3 cellular contexts compared by ENCODE assay signal in genomic region chr3:9820543-9820942, GRCh38.
TF ChIP-seq lines count a peak whose summit lies in the region.

No MANE protein-coding gene starts in this region.

TF ChIP-seq in A549, 52 proteins besides CTCF, POLR2A, EP300 and RAD21:
- TF ChIP-seq MAZ (IDR thresholded peaks at IDR 0.05; ENCODE audit: borderline replicate concordance, low read depth, low read length) = no peak
- TF ChIP-seq FOXS1 (CRISPR knock-in tag; IDR thresholded peaks at IDR 0.05) = no peak
- TF ChIP-seq JUNB (IDR thresholded peaks at IDR 0.05) = no peak
- no peak for TF ChIP-seq FOSB (CRISPR knock-in tag; IDR thresholded peaks at IDR 0.05)
- TF ChIP-seq, protein P1, sequence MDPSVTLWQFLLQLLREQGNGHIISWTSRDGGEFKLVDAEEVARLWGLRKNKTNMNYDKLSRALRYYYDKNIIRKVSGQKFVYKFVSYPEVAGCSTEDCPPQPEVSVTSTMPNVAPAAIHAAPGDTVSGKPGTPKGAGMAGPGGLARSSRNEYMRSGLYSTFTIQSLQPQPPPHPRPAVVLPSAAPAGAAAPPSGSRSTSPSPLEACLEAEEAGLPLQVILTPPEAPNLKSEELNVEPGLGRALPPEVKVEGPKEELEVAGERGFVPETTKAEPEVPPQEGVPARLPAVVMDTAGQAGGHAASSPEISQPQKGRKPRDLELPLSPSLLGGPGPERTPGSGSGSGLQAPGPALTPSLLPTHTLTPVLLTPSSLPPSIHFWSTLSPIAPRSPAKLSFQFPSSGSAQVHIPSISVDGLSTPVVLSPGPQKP (IDR thresholded peaks at IDR 0.05; ENCODE audit: low read depth, low read length) = no peak
- TF ChIP-seq RFX5 (IDR thresholded peaks at IDR 0.05) = no peak
- no peak for TF ChIP-seq ATOH8 (CRISPR knock-in tag; IDR thresholded peaks at IDR 0.05; ENCODE audit: low read depth)
- TF ChIP-seq SREBF2 (IDR thresholded peaks at IDR 0.05) = no peak
- no peak for TF ChIP-seq NFE2L2 (conservative IDR thresholded peaks at IDR 0.05; ENCODE audit: low read length)
- no peak for TF ChIP-seq RCOR1 (IDR thresholded peaks at IDR 0.05; ENCODE audit: low read depth, low read length)
TF ChIP-seq in A549: peak in this region for 0.

TF ChIP-seq in GM23338, 12 proteins besides CTCF, POLR2A, EP300 and RAD21 (continues in another document):
- no peak for TF ChIP-seq ZNF114 (CRISPR knock-in tag; IDR thresholded peaks at IDR 0.05)
- TF ChIP-seq JUNB (IDR thresholded peaks at IDR 0.05; ENCODE audit: unreplicated experiment) = no peak
- no peak for TF ChIP-seq STAT1 (IDR thresholded peaks at IDR 0.05; ENCODE audit: unreplicated experiment)
- TF ChIP-seq NANOG (IDR thresholded peaks at IDR 0.05; ENCODE audit: borderline replicate concordance) = no peak
- TF ChIP-seq ZNF331 (CRISPR knock-in tag; IDR thresholded peaks at IDR 0.05; ENCODE audit: low read depth) = no peak
- TF ChIP-seq, protein P2, sequence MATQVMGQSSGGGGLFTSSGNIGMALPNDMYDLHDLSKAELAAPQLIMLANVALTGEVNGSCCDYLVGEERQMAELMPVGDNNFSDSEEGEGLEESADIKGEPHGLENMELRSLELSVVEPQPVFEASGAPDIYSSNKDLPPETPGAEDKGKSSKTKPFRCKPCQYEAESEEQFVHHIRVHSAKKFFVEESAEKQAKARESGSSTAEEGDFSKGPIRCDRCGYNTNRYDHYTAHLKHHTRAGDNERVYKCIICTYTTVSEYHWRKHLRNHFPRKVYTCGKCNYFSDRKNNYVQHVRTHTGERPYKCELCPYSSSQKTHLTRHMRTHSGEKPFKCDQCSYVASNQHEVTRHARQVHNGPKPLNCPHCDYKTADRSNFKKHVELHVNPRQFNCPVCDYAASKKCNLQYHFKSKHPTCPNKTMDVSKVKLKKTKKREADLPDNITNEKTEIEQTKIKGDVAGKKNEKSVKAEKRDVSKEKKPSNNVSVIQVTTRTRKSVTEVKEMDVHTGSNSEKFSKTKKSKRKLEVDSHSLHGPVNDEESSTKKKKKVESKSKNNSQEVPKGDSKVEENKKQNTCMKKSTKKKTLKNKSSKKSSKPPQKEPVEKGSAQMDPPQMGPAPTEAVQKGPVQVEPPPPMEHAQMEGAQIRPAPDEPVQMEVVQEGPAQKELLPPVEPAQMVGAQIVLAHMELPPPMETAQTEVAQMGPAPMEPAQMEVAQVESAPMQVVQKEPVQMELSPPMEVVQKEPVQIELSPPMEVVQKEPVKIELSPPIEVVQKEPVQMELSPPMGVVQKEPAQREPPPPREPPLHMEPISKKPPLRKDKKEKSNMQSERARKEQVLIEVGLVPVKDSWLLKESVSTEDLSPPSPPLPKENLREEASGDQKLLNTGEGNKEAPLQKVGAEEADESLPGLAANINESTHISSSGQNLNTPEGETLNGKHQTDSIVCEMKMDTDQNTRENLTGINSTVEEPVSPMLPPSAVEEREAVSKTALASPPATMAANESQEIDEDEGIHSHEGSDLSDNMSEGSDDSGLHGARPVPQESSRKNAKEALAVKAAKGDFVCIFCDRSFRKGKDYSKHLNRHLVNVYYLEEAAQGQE (IDR thresholded peaks at IDR 0.05; ENCODE audit: unreplicated experiment) = no peak
- TF ChIP-seq EZH2phosphoT487 (IDR thresholded peaks at IDR 0.05; ENCODE audit: unreplicated experiment) = no peak
- TF ChIP-seq CREB1 (CRISPR knock-in tag; IDR thresholded peaks at IDR 0.05; ENCODE audit: low read depth) = no peak
- TF ChIP-seq ZNF462 (CRISPR knock-in tag; IDR thresholded peaks at IDR 0.05) = no peak
- TF ChIP-seq POLR2AphosphoS5 (IDR thresholded peaks at IDR 0.05; ENCODE audit: low read depth) = no peak

TF ChIP-seq in K562, 482 proteins besides CTCF, POLR2A, EP300 and RAD21:
- TF ChIP-seq MIER1 (IDR thresholded peaks at IDR 0.05; ENCODE audit: low read depth) (no peak), ZNF589 (CRISPR knock-in tag; IDR thresholded peaks at IDR 0.05; ENCODE audit: low read depth) (no peak), POLR2AphosphoS5 (IDR thresholded peaks at IDR 0.05; ENCODE audit: control insufficient read depth, insufficient read depth, low read depth, low read length) (0 out of 2 replicates have a peak, but pooled peaks have one; percentile 25), MAX (CRISPR knock-in tag; IDR thresholded peaks at IDR 0.05) (peak; percentile 21; the same call in 1 of the 2 replicates)
